In genomic region chr17:65660078-65660477, GRCh38 we compare ENCODE assay signal across 1 cellular context.
TF ChIP-seq lines count a peak whose summit lies in the region.

No MANE protein-coding gene starts in this region.

TF ChIP-seq in HepG2, 621 proteins besides CTCF, POLR2A, EP300 and RAD21 (continued from another document):
- no peak for TF ChIP-seq FUBP1 (CRISPR knock-in tag; IDR thresholded peaks at IDR 0.05; ENCODE audit: borderline replicate concordance)
- peak; percentile 39 for TF ChIP-seq HNRNPK (IDR thresholded peaks at IDR 0.05; ENCODE audit: low read depth, low read length, poor library complexity, severe bottlenecking)
- TF ChIP-seq ZNF589 (CRISPR knock-in tag; conservative IDR thresholded peaks at IDR 0.05) = no peak
- no peak for TF ChIP-seq TAF15 (IDR thresholded peaks at IDR 0.05; ENCODE audit: low read depth, low read length, poor library complexity, severe bottlenecking)
- TF ChIP-seq ZNF512 (CRISPR knock-in tag; IDR thresholded peaks at IDR 0.05) = 0 out of 2 replicates have a peak, but pooled peaks have one; percentile 60
- TF ChIP-seq TSC22D2 (CRISPR knock-in tag; IDR thresholded peaks at IDR 0.05; ENCODE audit: borderline replicate concordance) = no peak
- no peak for TF ChIP-seq ZUFSP (CRISPR knock-in tag; IDR thresholded peaks at IDR 0.05; ENCODE audit: borderline replicate concordance)
- no peak for TF ChIP-seq HINFP (CRISPR knock-in tag; IDR thresholded peaks at IDR 0.05; ENCODE audit: low read depth)
